1 cellular context compared by ENCODE assay signal in genomic region chr11:78158987-78159662, GRCh38.
A peak's percentile ranks its signal among the peaks of the same experiment; 100 is the strongest.
TF ChIP-seq lines count a peak whose summit lies in the region.

No MANE protein-coding gene starts in this region.

TF ChIP-seq in HepG2, 621 proteins besides CTCF, POLR2A, EP300 and RAD21:
- TF ChIP-seq ZNF646 (CRISPR knock-in tag; IDR thresholded peaks at IDR 0.05): no peak
- TF ChIP-seq ZNF768 (CRISPR knock-in tag; IDR thresholded peaks at IDR 0.05): peak; percentile 72; the same call in 1 of the 2 replicates
